In the genomic region with DNA sequence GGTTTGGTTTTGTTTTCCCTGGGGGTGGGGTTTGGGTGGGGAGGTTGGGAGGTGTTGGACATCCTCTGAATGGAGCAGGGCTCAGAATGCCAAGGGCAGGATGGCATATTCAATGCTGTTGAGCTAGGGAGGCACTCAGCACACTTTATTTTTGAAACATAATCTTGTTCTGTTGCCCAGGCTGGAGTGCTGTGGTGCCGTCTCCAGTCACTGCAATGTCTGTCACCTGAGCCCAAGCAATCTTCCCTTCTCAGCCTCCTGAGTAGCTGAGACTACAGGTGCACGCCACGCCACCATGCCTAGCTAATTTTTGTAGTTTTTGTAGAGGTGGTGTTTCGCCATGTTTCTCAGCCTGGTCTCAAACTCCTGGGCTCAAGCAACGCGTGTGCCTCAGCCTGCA, we compare ENCODE assay signal across 19 cellular contexts.
DNase-seq lines count a peak whose midpoint lies in the region; ATAC-seq and TF ChIP-seq lines count a peak whose summit lies in the region.
"Had no signal": no experiment of that assay in that cellular context is flagged by ENCODE, and none has a peak within 500 bp of the region (broad histone marks: within the 10 kb centered on the region; RNA-seq: fewer than 3 reads in every experiment).

No MANE protein-coding gene starts in this region.

- peak overlapping the region; percentile 95 for H3K27ac Mint-ChIP-seq in CD8-positive, alpha-beta T cell
- H3K27ac Mint-ChIP-seq in activated CD4-positive, alpha-beta memory T cell treated with anti-CD3 and anti-CD28 coated beads for 36 hours: peak overlapping the region; percentile 77
- peak overlapping the region; percentile 30 for H3K27ac Mint-ChIP-seq in endodermal cell

- DNase-seq in NCI-H2171 treated with DMSO at 0.1 percent for 48 hours (lab: John Stamatoyannopoulos, UW): peak; percentile 15
- no peak for DNase-seq in NCI-H2171 (lab: John Stamatoyannopoulos, UW)
- no peak for DNase-seq in CD8-positive, alpha-beta T cell
- DNase-seq in activated CD4-positive, alpha-beta memory T cell treated with anti-CD3 and anti-CD28 coated beads for 36 hours: no peak
- DNase-seq in endodermal cell: no peak
- DNase-seq in globus pallidus (ENCODE audit: low spot score): no peak
- DNase-seq: 8988T, DMS153, left lung, NCI-H2081 treated with DMSO at 0.1 percent for 48 hours, RPMI8226, SW 1271, trophoblast cell had no signal

- no peaks in the 10 kb centered on the region for H3K27me3 ChIP-seq in CD8-positive, alpha-beta T cell (ENCODE audit: insufficient read depth, low read length)
- H3K27me3 ChIP-seq in endodermal cell (ENCODE audit: control insufficient read depth, insufficient read depth, low read length, poor library complexity, severe bottlenecking): no peaks in the 10 kb centered on the region
- H3K27me3 ChIP-seq: ascending aorta, left lung had no signal

- intact Hi-C loops in CD8-positive, alpha-beta T cell (cut with DNase I, micrococcal nuclease): loop anchor here in 1 of 2 experiments (5.0 kb wide), 1 partner anchor 42 kb away; no protein-coding TSS in a partner anchor
- intact Hi-C loops in activated CD4-positive, alpha-beta memory T cell treated with anti-CD3 and anti-CD28 coated beads for 36 hours (cut with micrococcal nuclease): no loop called here

- WGBS in endodermal cell (ENCODE audit: insufficient coverage in 1 of 2, insufficient read length in 1 of 2), 2 experiments: 87 to 95% methylated on average over 4 to 6 of the region's 6 CpGs

- H3K4me1 Mint-ChIP-seq in CD8-positive, alpha-beta T cell (ENCODE audit: low read depth): peaks cover 48% of the 10 kb centered on the region
- peaks cover 24% of the 10 kb centered on the region for H3K4me1 Mint-ChIP-seq in activated CD4-positive, alpha-beta memory T cell treated with anti-CD3 and anti-CD28 coated beads for 36 hours (ENCODE audit: low read depth)
- peaks cover 19% of the 10 kb centered on the region for H3K4me1 Mint-ChIP-seq in endodermal cell

- H3K27me3 Mint-ChIP-seq in CD8-positive, alpha-beta T cell (ENCODE audit: low read depth): no peaks in the 10 kb centered on the region
- no peaks in the 10 kb centered on the region for H3K27me3 Mint-ChIP-seq in activated CD4-positive, alpha-beta memory T cell treated with anti-CD3 and anti-CD28 coated beads for 36 hours
- no peaks in the 10 kb centered on the region for H3K27me3 Mint-ChIP-seq in endodermal cell (ENCODE audit: insufficient read depth)

- H3K4me3 ChIP-seq in CD8-positive, alpha-beta T cell (ENCODE audit: low read depth, low read length): no peak overlapping the region
- H3K4me3 ChIP-seq in endodermal cell (ENCODE audit: low read length): no peak overlapping the region
- H3K4me3 ChIP-seq: ascending aorta, left lung, skin epidermis had no signal

- peaks cover 19% of the 10 kb centered on the region for H3K4me1 ChIP-seq in CD8-positive, alpha-beta T cell (ENCODE audit: insufficient read depth, low read length)
- H3K4me1 ChIP-seq in endodermal cell (ENCODE audit: control insufficient read depth, insufficient read depth, low read length): peaks cover 10% of the 10 kb centered on the region
- H3K4me1 ChIP-seq: ascending aorta, parathyroid adenoma had no signal

- H3K9me3 ChIP-seq in CD8-positive, alpha-beta T cell (ENCODE audit: low read length): no peaks in the 10 kb centered on the region
- no peaks in the 10 kb centered on the region for H3K9me3 ChIP-seq in endodermal cell (ENCODE audit: control insufficient read depth, low read length)
- H3K9me3 ChIP-seq: ascending aorta, left lung had no signal

- peak overlapping the region; percentile 72 for H3K4me3 Mint-ChIP-seq in CD8-positive, alpha-beta T cell
- peak overlapping the region; percentile 50 for H3K4me3 Mint-ChIP-seq in activated CD4-positive, alpha-beta memory T cell treated with anti-CD3 and anti-CD28 coated beads for 36 hours
- H3K4me3 Mint-ChIP-seq in endodermal cell: no peak overlapping the region

- H3K27ac ChIP-seq in CD8-positive, alpha-beta T cell (ENCODE audit: low read depth, low read length): peak overlapping the region; percentile 46
- H3K27ac ChIP-seq in endodermal cell (ENCODE audit: low read depth, low read length): no peak overlapping the region
- H3K27ac ChIP-seq: ascending aorta, epithelial cell of prostate, left lung, parathyroid adenoma had no signal

- no peaks in the 10 kb centered on the region for H3K36me3 ChIP-seq in CD8-positive, alpha-beta T cell (ENCODE audit: insufficient read depth, low read length)
- H3K36me3 ChIP-seq in endodermal cell (ENCODE audit: control insufficient read depth, insufficient read depth, low read length): peaks cover 5% of the 10 kb centered on the region
- H3K36me3 ChIP-seq: left lung had no signal

- POLR2A ChIA-PET in CD8-positive, alpha-beta T cell (lab: Charles Lee): interaction anchor here (1.0 to 1.6 kb wide), 4 partner anchors 13 to 276 kb away, joined by 3 to 9 read pairs (median 4); no protein-coding TSS in a partner anchor
- POLR2A ChIA-PET in activated CD4-positive, alpha-beta memory T cell treated with anti-CD3 and anti-CD28 coated beads for 36 hours (lab: Charles Lee): no interaction called here

- CTCF ChIA-PET in CD8-positive, alpha-beta T cell (lab: Charles Lee): interaction anchor here (0.6 to 1.1 kb wide), 5 partner anchors 9 to 103 kb away, joined by 3 to 4 read pairs (median 3); no protein-coding TSS in a partner anchor
- CTCF ChIA-PET in activated CD4-positive, alpha-beta memory T cell treated with anti-CD3 and anti-CD28 coated beads for 36 hours (lab: Charles Lee): interaction anchor here (1.0 to 1.1 kb wide), 2 partner anchors 9 to 155 kb away, joined by 3 read pairs; no protein-coding TSS in a partner anchor

- H3K9ac ChIP-seq in endodermal cell (ENCODE audit: extremely low read depth, low read length, poor library complexity, severe bottlenecking): no peak overlapping the region
- H3K9ac ChIP-seq: parathyroid adenoma had no signal

- ATAC-seq in CD8-positive, alpha-beta T cell: peak; percentile 42
- ATAC-seq in HG03039 (IDR thresholded peaks at IDR 0.05; ENCODE audit: unreplicated experiment) (no peak), GM21360 (IDR thresholded peaks at IDR 0.05; ENCODE audit: unreplicated experiment) (no peak)
- ATAC-seq: left lung had no signal

- H3K9me3 Mint-ChIP-seq in CD8-positive, alpha-beta T cell: no peaks in the 10 kb centered on the region
- no peaks in the 10 kb centered on the region for H3K9me3 Mint-ChIP-seq in activated CD4-positive, alpha-beta memory T cell treated with anti-CD3 and anti-CD28 coated beads for 36 hours
- no peaks in the 10 kb centered on the region for H3K9me3 Mint-ChIP-seq in endodermal cell

- H3K36me3 Mint-ChIP-seq in CD8-positive, alpha-beta T cell: peaks cover 29% of the 10 kb centered on the region
- H3K36me3 Mint-ChIP-seq in activated CD4-positive, alpha-beta memory T cell treated with anti-CD3 and anti-CD28 coated beads for 36 hours: peaks cover 10% of the 10 kb centered on the region
- H3K36me3 Mint-ChIP-seq in endodermal cell (ENCODE audit: low read depth): peaks cover 10% of the 10 kb centered on the region

- TF ChIP-seq CTCF in CD8-positive, alpha-beta T cell (IDR thresholded peaks at IDR 0.05): no peak
- TF ChIP-seq CTCF in endodermal cell (conservative IDR thresholded peaks at IDR 0.05): no peak

Comparison
In these comparisons a context has a peak if more than half of its experiments do, and no peak if none do; other contexts are left out.
1. H3K27ac Mint-ChIP-seq: peak in every context shown above with its lines; median percentile 95 in CD8-positive, alpha-beta T cell; 77 in activated CD4-positive, alpha-beta memory T cell treated with anti-CD3 and anti-CD28 coated beads for 36 hours; 30 in endodermal cell.